15 cellular contexts compared by ENCODE assay signal in the genomic region with DNA sequence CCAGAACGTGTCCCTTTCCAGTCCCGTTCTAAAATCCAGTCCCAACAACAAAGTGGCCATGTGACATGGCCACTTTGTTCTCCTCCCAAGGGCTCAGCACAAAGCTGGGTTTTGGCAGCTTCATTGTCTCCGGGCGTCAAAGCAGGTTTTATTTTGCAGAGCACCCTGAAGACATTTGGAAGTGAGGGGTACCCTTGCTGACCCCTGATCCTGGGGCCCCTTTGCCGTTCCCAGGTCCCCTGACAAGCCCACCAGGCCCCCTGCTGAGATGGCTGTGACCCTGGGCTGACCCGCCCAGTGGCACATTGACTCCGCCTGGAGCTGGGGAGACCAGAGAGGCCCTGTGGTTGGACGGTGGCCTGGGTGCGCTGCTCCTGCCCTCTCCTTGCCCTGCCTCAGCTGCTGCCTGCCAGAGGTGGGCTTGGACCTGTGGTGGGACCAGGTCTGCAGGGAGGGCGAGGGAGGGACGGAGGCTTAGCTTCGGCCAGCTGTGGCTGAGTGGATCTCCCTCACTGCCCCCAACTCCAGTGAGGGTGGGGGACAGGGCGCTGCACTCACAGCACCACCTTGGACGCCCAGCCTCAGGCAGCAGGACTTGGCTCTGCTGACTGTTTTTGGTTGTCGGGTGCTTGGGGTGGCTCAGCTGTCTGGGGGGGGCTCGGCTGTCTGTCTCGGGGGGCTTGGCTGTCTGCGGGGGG. TPM values are rescaled to one million over a fixed set of nuclear protein-coding genes. Genes with fewer than 3 reads are reported as not detected.
DNase-seq lines count a peak whose midpoint lies in the region; ATAC-seq, FAIRE-seq and TF ChIP-seq lines count a peak whose summit lies in the region.
"Had no signal": no experiment of that assay in that cellular context is flagged by ENCODE, and none has a peak within 500 bp of the region (broad histone marks: within the 10 kb centered on the region; RNA-seq: fewer than 3 reads in every experiment).

No MANE protein-coding gene starts in this region.

- intact Hi-C loops in CD4-positive, alpha-beta T cell (cut with DNase I, micrococcal nuclease): loop anchor here in 1 of 2 experiments (5.0 kb wide), 1 partner anchor 48 kb away; the partner anchor contains the start of gene TRPM2
- intact Hi-C loops in kidney (cut with DNase I): no loop called here

- no peak for FAIRE-seq in kidney (lab: Jason Lieb, UNC)
- FAIRE-seq: TTC549 had no signal

- POLR2A ChIA-PET in CD4-positive, alpha-beta T cell (lab: Charles Lee): no interaction called here
- POLR2A ChIA-PET in CD8-positive, alpha-beta memory T cell (lab: Charles Lee): no interaction called here

- peak overlapping the region; percentile 85 for H3K27ac Mint-ChIP-seq in CD4-positive, alpha-beta T cell
- H3K27ac Mint-ChIP-seq in T-helper 17 cell: peak overlapping the region; percentile 87
- H3K27ac Mint-ChIP-seq in CD8-positive, alpha-beta memory T cell: peak overlapping the region in 1 of 8 donors; percentile 77

- H3K9me3 ChIP-seq in CD4-positive, alpha-beta T cell (ENCODE audit: control insufficient read depth, low read length): no peaks in the 10 kb centered on the region
- no peaks in the 10 kb centered on the region for H3K9me3 ChIP-seq in T-helper 17 cell (ENCODE audit: control insufficient read depth, low read length, poor library complexity, severe bottlenecking)
- no peaks in the 10 kb centered on the region for H3K9me3 ChIP-seq in kidney (ENCODE audit: control insufficient read depth in 1 of 2, low read length in 2 of 2)
- peaks cover 1% of the 10 kb centered on the region for H3K9me3 ChIP-seq in trophoblast cell (ENCODE audit: insufficient read depth, low read depth, low read length)
- H3K9me3 ChIP-seq in CD8-positive, alpha-beta memory T cell (ENCODE audit: low read length): no peaks in the 10 kb centered on the region

- WGBS in trophoblast cell (ENCODE audit: extremely low coverage, insufficient coverage, insufficient read length): no CpG with 5 or more reads among the region's 18 CpGs

- ATAC-seq in CD4-positive, alpha-beta T cell (ENCODE audit: poor library complexity): no peak
- ATAC-seq in T-helper 17 cell (no peak), GM18907 (IDR thresholded peaks at IDR 0.05; ENCODE audit: unreplicated experiment) (no peak), HG02884 (IDR thresholded peaks at IDR 0.05; ENCODE audit: unreplicated experiment) (no peak), HG03097 (IDR thresholded peaks at IDR 0.05; ENCODE audit: low FRiP score, unreplicated experiment) (no peak)

- CTCF ChIA-PET in CD4-positive, alpha-beta T cell (lab: Charles Lee): no interaction called here
- CTCF ChIA-PET in CD8-positive, alpha-beta memory T cell (lab: Charles Lee): interaction anchor here (0.8 kb wide), 1 partner anchor 9 kb away, joined by 3 read pairs; no protein-coding TSS in a partner anchor

- peak overlapping the region; percentile 92 for H3K4me3 Mint-ChIP-seq in CD4-positive, alpha-beta T cell
- no peak overlapping the region for H3K4me3 Mint-ChIP-seq in T-helper 17 cell
- H3K4me3 Mint-ChIP-seq in CD8-positive, alpha-beta memory T cell: no peak overlapping the region

- no peak overlapping the region for H3K4me2 ChIP-seq in trophoblast cell (ENCODE audit: low read length)

- no peak overlapping the region for H2AK5ac ChIP-seq in trophoblast cell (ENCODE audit: low read length)

- TF ChIP-seq CTCF in CD4-positive, alpha-beta T cell (IDR thresholded peaks at IDR 0.05): no peak
- no peak for TF ChIP-seq CTCF in kidney (IDR thresholded peaks at IDR 0.05; ENCODE audit: borderline replicate concordance, extremely low read depth, insufficient read depth)

- no peak overlapping the region for H4K12ac ChIP-seq in trophoblast cell (ENCODE audit: low read depth, low read length)

- no peak overlapping the region for H2BK5ac ChIP-seq in trophoblast cell (ENCODE audit: low read depth, low read length, poor library complexity)

- no peak overlapping the region for H2BK120ac ChIP-seq in trophoblast cell (ENCODE audit: insufficient read depth, low read length, poor library complexity)

- no peaks in the 10 kb centered on the region for H3K9me3 Mint-ChIP-seq in CD4-positive, alpha-beta T cell
- no peaks in the 10 kb centered on the region for H3K9me3 Mint-ChIP-seq in CD8-positive, alpha-beta memory T cell
- H3K9me3 Mint-ChIP-seq: central memory CD8-positive, alpha-beta T cell had no signal

- peaks cover 33% of the 10 kb centered on the region for H3K4me1 Mint-ChIP-seq in CD4-positive, alpha-beta T cell (ENCODE audit: low read depth)
- peaks cover 38% of the 10 kb centered on the region for H3K4me1 Mint-ChIP-seq in T-helper 17 cell
- H3K4me1 Mint-ChIP-seq in CD8-positive, alpha-beta memory T cell: peaks cover 28 to 53% (median 40%) of the 10 kb centered on the region in 3 donors

- H3K36me3 Mint-ChIP-seq in CD4-positive, alpha-beta T cell (ENCODE audit: low read depth): peaks cover 24% of the 10 kb centered on the region
- H3K36me3 Mint-ChIP-seq in T-helper 17 cell (ENCODE audit: low read depth): no peaks in the 10 kb centered on the region
- peaks cover 0 to 30% (median 0%) of the 10 kb centered on the region in 3 donors for H3K36me3 Mint-ChIP-seq in CD8-positive, alpha-beta memory T cell

- H3K4ac ChIP-seq in trophoblast cell (ENCODE audit: low read depth, low read length): peak overlapping the region; percentile 8

- no peak overlapping the region for H3K23ac ChIP-seq in trophoblast cell (ENCODE audit: low read length)

- peak overlapping the region; percentile 7 for H3K18ac ChIP-seq in trophoblast cell (ENCODE audit: low read length)

- H3K4me1 ChIP-seq in kidney (ENCODE audit: control insufficient read depth in 1 of 2, insufficient read depth in 1 of 2, low read depth in 1 of 2, low read length in 2 of 2) (peaks cover 27 to 49% of the 10 kb centered on the region in 2 donors), trophoblast cell (ENCODE audit: control insufficient read depth in 1 of 2, insufficient read depth in 2 of 2, low read length in 2 of 2) (peaks cover 6 to 8% of the 10 kb centered on the region in 2 experiments)
- peaks cover 37% of the 10 kb centered on the region for H3K4me1 ChIP-seq in CD8-positive, alpha-beta memory T cell (ENCODE audit: insufficient read depth, low read length)

- peaks cover 14% of the 10 kb centered on the region for H3K79me1 ChIP-seq in trophoblast cell (ENCODE audit: low read length)

- no peaks in the 10 kb centered on the region for H3K27me3 Mint-ChIP-seq in CD4-positive, alpha-beta T cell
- no peaks in the 10 kb centered on the region for H3K27me3 Mint-ChIP-seq in T-helper 17 cell
- H3K27me3 Mint-ChIP-seq in CD8-positive, alpha-beta memory T cell: no peaks in the 10 kb centered on the region
- H3K27me3 Mint-ChIP-seq: central memory CD8-positive, alpha-beta T cell had no signal

- H3K27me3 ChIP-seq in CD4-positive, alpha-beta T cell (ENCODE audit: control insufficient read depth, insufficient read depth, low read length): no peaks in the 10 kb centered on the region
- no peaks in the 10 kb centered on the region for H3K27me3 ChIP-seq in trophoblast cell (ENCODE audit: insufficient read depth, low read length)
- H3K27me3 ChIP-seq in CD8-positive, alpha-beta memory T cell (ENCODE audit: insufficient read depth, low read length, poor library complexity, severe bottlenecking): no peaks in the 10 kb centered on the region

- no peak overlapping the region for H3K27ac ChIP-seq in CD4-positive, alpha-beta T cell (ENCODE audit: low read depth, low read length)
- peak overlapping the region; percentile 89 to 94 for H3K27ac ChIP-seq in kidney (ENCODE audit: low read depth in 2 of 2, low read length in 2 of 2)
- H3K27ac ChIP-seq in trophoblast cell (ENCODE audit: low read depth, low read length): no peak overlapping the region
- no peak overlapping the region for H3K27ac ChIP-seq in CD8-positive, alpha-beta memory T cell (ENCODE audit: low read depth, low read length)

- no peak overlapping the region for H2AFZ ChIP-seq in trophoblast cell (ENCODE audit: insufficient read depth, low read length, poor library complexity)

- no peak overlapping the region for H2BK12ac ChIP-seq in trophoblast cell (ENCODE audit: low read length)

- H4K8ac ChIP-seq in trophoblast cell (ENCODE audit: low read depth, low read length): no peak overlapping the region

- H3K36me3 ChIP-seq in kidney (ENCODE audit: control insufficient read depth in 1 of 2, insufficient read depth in 2 of 2, low read length in 2 of 2) (peaks cover 4% of the 10 kb centered on the region in 2 donors), trophoblast cell (ENCODE audit: control insufficient read depth in 1 of 2, insufficient read depth in 2 of 2, low read length in 2 of 2) (peaks cover 14 to 15% of the 10 kb centered on the region in 2 experiments)
- peaks cover 6% of the 10 kb centered on the region for H3K36me3 ChIP-seq in CD8-positive, alpha-beta memory T cell (ENCODE audit: insufficient read depth, low read length)

- no peak for DNase-seq in CD4-positive, alpha-beta T cell
- DNase-seq in T-helper 17 cell (no peak), kidney (no peak), trophoblast cell (no peak)
- DNase-seq in CD8-positive, alpha-beta memory T cell: no peak
- DNase-seq: NCI-H187 treated with DMSO at 0.1 percent for 48 hours, SHP77 treated with DMSO at 0.1 percent for 48 hours had no signal

- H3K4me3 ChIP-seq in kidney (ENCODE audit: low read length in 2 of 2) (peak overlapping the region in 1 of 2 donors; percentile 23), trophoblast cell (ENCODE audit: low read depth, low read length) (no peak overlapping the region)
- H3K4me3 ChIP-seq in CD8-positive, alpha-beta memory T cell (ENCODE audit: low read length): no peak overlapping the region

- H3K79me2 ChIP-seq in trophoblast cell (ENCODE audit: control insufficient read depth, insufficient read depth, low read length, poor library complexity): peaks cover 12% of the 10 kb centered on the region

- H4K91ac ChIP-seq in trophoblast cell (ENCODE audit: low read depth, low read length): no peak overlapping the region

- H3K14ac ChIP-seq in trophoblast cell (ENCODE audit: low read length): no peak overlapping the region

- peak overlapping the region; percentile 2 to 30 for H3K9ac ChIP-seq in kidney (ENCODE audit: low read length in 2 of 2)
- H3K9ac ChIP-seq in trophoblast cell (ENCODE audit: low read length): no peak overlapping the region

RNA-seq across cellular contexts. Expression of gene PFKL, which starts 4.3 kb away (rescaled TPM):
- 100 to 1,000 TPM; 115 to 117 TPM for total RNA-seq in CD4-positive, alpha-beta T cell
- 100 to 1,000 TPM; 132 to 176 TPM for total RNA-seq in T-helper 17 cell
- 197 TPM for total RNA-seq in kidney
- polyA plus RNA-seq in kidney (ENCODE audit: insufficient read depth, low read depth, low replicate concordance): 155 TPM
- polyA plus RNA-seq in trophoblast cell (2013): 82.7 and 83.7 TPM in 2 replicates
- 100 to 1,000 TPM; 122 to 129 TPM for total RNA-seq in CD8-positive, alpha-beta memory T cell
- 105 TPM for polyA plus RNA-seq in CD8-positive, alpha-beta memory T cell

RNA-seq across cellular contexts. Expression of gene AIRE, which starts 18.5 kb away (rescaled TPM):
- total RNA-seq in CD4-positive, alpha-beta T cell: under 1 TPM; 0.11 to 0.16 TPM
- 1 to 10 TPM; 1.4 to 3.4 TPM for total RNA-seq in T-helper 17 cell
- total RNA-seq in kidney: 0.25 TPM
- 0.09 TPM for polyA plus RNA-seq in kidney (ENCODE audit: insufficient read depth, low read depth, low replicate concordance)
- polyA plus RNA-seq in trophoblast cell (2013): 0.18 and 0.21 TPM in 2 replicates
- not detected for total RNA-seq in CD8-positive, alpha-beta memory T cell
- polyA plus RNA-seq in CD8-positive, alpha-beta memory T cell: 0.22 TPM
- total RNA-seq: epithelial cell of proximal tubule had no signal

RNA-seq across cellular contexts. Expression of gene CFAP410, which starts 35.0 kb away (rescaled TPM):
- total RNA-seq in CD4-positive, alpha-beta T cell: 10 to 100 TPM; 50.1 to 51.6 TPM
- 10 to 100 TPM; 48.0 to 54.2 TPM for total RNA-seq in T-helper 17 cell
- 23.3 TPM for total RNA-seq in kidney
- 45.3 TPM for polyA plus RNA-seq in kidney (ENCODE audit: insufficient read depth, low read depth, low replicate concordance)
- 8.3 and 10.1 TPM in 2 replicates for polyA plus RNA-seq in trophoblast cell (2013)
- 10 to 100 TPM; 17.6 to 19.2 TPM for total RNA-seq in CD8-positive, alpha-beta memory T cell
- 36.4 TPM for polyA plus RNA-seq in CD8-positive, alpha-beta memory T cell

RNA-seq across cellular contexts. Expression of gene DNMT3L, which starts 42.5 kb away (rescaled TPM):
- total RNA-seq in CD4-positive, alpha-beta T cell: not detected
- total RNA-seq in T-helper 17 cell (not detected), kidney (not detected)
- 0.47 TPM for polyA plus RNA-seq in kidney (ENCODE audit: insufficient read depth, low read depth, low replicate concordance)
- polyA plus RNA-seq in trophoblast cell (2013): 0.42 and 0.48 TPM in 2 replicates
- total RNA-seq in CD8-positive, alpha-beta memory T cell: not detected
- not detected for polyA plus RNA-seq in CD8-positive, alpha-beta memory T cell
- total RNA-seq: epithelial cell of proximal tubule, pulmonary artery endothelial cell had no signal
- polyA plus RNA-seq: BJ had no signal

RNA-seq across cellular contexts. Expression of gene TRPM2, which starts 49.2 kb away (rescaled TPM):
- 1 to 10 TPM; 1.9 to 2.9 TPM for total RNA-seq in CD4-positive, alpha-beta T cell
- total RNA-seq in T-helper 17 cell (10 to 100 TPM in 1 of 2 donors, 1 to 10 TPM in 1; 2.7 to 26.1 TPM), kidney (11.5 TPM)
- 2.0 TPM for polyA plus RNA-seq in kidney (ENCODE audit: insufficient read depth, low read depth, low replicate concordance)
- polyA plus RNA-seq in trophoblast cell (2013): 0.01 and 0.03 TPM in 2 replicates
- total RNA-seq in CD8-positive, alpha-beta memory T cell: 1 to 10 TPM; 1.9 to 2.6 TPM
- 2.4 TPM for polyA plus RNA-seq in CD8-positive, alpha-beta memory T cell
- total RNA-seq: pulmonary artery endothelial cell had no signal
- polyA plus RNA-seq: BJ had no signal

Comparison
In these comparisons a context has a peak if more than half of its experiments do, and no peak if none do; other contexts are left out.
1. H3K27ac ChIP-seq: peak in kidney (2 of 2); none in CD4-positive, alpha-beta T cell (single experiment), trophoblast cell (single experiment) and CD8-positive, alpha-beta memory T cell (single experiment).